ENCODE assay signal across 28 cellular contexts in the genomic region with DNA sequence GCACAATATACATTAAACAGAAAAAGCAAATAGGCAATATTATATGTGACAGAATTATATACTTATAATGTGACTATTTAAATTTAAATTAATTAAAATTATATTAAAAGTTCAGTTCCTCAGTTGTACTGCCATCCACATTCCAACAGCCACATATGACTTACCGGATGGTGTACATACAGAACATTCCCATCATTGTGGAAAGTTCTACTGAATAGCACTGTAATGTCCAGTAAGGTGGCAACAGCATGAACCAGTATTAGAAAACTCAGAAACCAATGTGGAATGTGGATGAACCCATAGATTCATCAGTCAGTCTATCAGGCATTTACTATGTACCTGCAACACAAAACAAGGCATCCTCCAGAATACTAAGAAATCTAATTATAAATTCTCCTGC. TPM values are rescaled to one million over a fixed set of nuclear protein-coding genes. Genes with fewer than 3 reads are reported as not detected.
DNase-seq lines count a peak whose midpoint lies in the region; ATAC-seq and TF ChIP-seq lines count a peak whose summit lies in the region.
"Had no signal": no experiment of that assay in that cellular context is flagged by ENCODE, and none has a peak within 500 bp of the region (broad histone marks: within the 10 kb centered on the region; RNA-seq: fewer than 3 reads in every experiment).

No MANE protein-coding gene starts in this region.

- TF ChIP-seq CTCF in breast epithelium (IDR thresholded peaks at IDR 0.05) (no peak), tibial nerve (IDR thresholded peaks at IDR 0.05) (no peak), upper lobe of right lung (IDR thresholded peaks at IDR 0.05) (no peak)

- no peak overlapping the region for H2AFZ ChIP-seq in mesenchymal stem cell (ENCODE audit: low read depth, low read length)

- H3K9me3 Mint-ChIP-seq in activated naive CD8-positive, alpha-beta T cell treated with anti-CD3 and anti-CD28 coated beads, Interleukin-2, amount 50 U/mL, for 24 hours, result no peaks in the 10 kb centered on the region
- H3K9me3 Mint-ChIP-seq in activated naive CD8-positive, alpha-beta T cell treated with anti-CD3 and anti-CD28 coated beads for 36 hours, result no peaks in the 10 kb centered on the region
- H3K9me3 Mint-ChIP-seq: activated naive CD4-positive, alpha-beta T cell treated with anti-CD3 and anti-CD28 coated beads, Interleukin-2, amount 10 ng/mL, durations not matched to agents 7 days and 5 days; activated T-cell treated with anti-CD3 and anti-CD28 coated beads, Interleukin-2, amount 50 U/mL, for 4 hours; effector memory CD8-positive, alpha-beta T cell; natural killer cell treated with Interleukin-12 subunit alpha and Interleukin-12 subunit beta and Interleukin-15 and Interleukin-18, amount 100 ng/mL, for 72 hours had no signal

- H3K27ac Mint-ChIP-seq in activated naive CD8-positive, alpha-beta T cell treated with anti-CD3 and anti-CD28 coated beads, Interleukin-2, amount 50 U/mL, for 24 hours, result peak overlapping the region; percentile 3
- no peak overlapping the region for H3K27ac Mint-ChIP-seq in activated naive CD8-positive, alpha-beta T cell treated with anti-CD3 and anti-CD28 coated beads for 36 hours
- H3K27ac Mint-ChIP-seq: activated naive CD4-positive, alpha-beta T cell treated with anti-CD3 and anti-CD28 coated beads, Interleukin-2, amount 10 ng/mL, durations not matched to agents 7 days and 5 days; natural killer cell treated with Interleukin-12 subunit alpha and Interleukin-12 subunit beta and Interleukin-15 and Interleukin-18, amount 100 ng/mL, for 72 hours had no signal

- H3K4me1 Mint-ChIP-seq in activated naive CD8-positive, alpha-beta T cell treated with anti-CD3 and anti-CD28 coated beads, Interleukin-2, amount 50 U/mL, for 24 hours, result peaks cover 34% of the 10 kb centered on the region
- peaks cover 24% of the 10 kb centered on the region for H3K4me1 Mint-ChIP-seq in activated naive CD8-positive, alpha-beta T cell treated with anti-CD3 and anti-CD28 coated beads for 36 hours

- H3K27me3 ChIP-seq in breast epithelium (no peaks in the 10 kb centered on the region), mesenchymal stem cell (ENCODE audit: control insufficient read depth in 1 of 2, insufficient read depth in 1 of 2, low read length in 2 of 2) (no peaks in the 10 kb centered on the region), tibial nerve (no peaks in the 10 kb centered on the region), upper lobe of right lung (no peaks in the 10 kb centered on the region)
- H3K27me3 ChIP-seq: esophagus squamous epithelium, ovary, testis had no signal

- intact Hi-C loops in breast epithelium (cut with DNase I; ENCODE audit: low total_unique reads), result no loop called here
- intact Hi-C loops in upper lobe of right lung (cut with DNase I), result no loop called here

- DNase-seq in activated naive CD8-positive, alpha-beta T cell treated with anti-CD3 and anti-CD28 coated beads, Interleukin-2, amount 50 U/mL, for 24 hours, result no peak
- DNase-seq in activated naive CD8-positive, alpha-beta T cell treated with anti-CD3 and anti-CD28 coated beads for 36 hours, result no peak
- DNase-seq in breast epithelium (ENCODE audit: low spot score in 2 of 2) (no peak), mesenchymal stem cell (no peak), tibial nerve (ENCODE audit: low spot score in 2 of 2) (no peak), upper lobe of right lung (no peak), kidney tubule cell (ENCODE audit: low spot score) (no peak)
- DNase-seq: 8988T; activated CD4-positive, CD25-positive, alpha-beta regulatory T cell treated with anti-CD3 and anti-CD28 coated beads, Interleukin-2, amount 50 U/mL, for 72 hours; activated naive CD4-positive, alpha-beta T cell treated with anti-CD3 and anti-CD28 coated beads, Interleukin-2, amount 10 ng/mL, durations not matched to agents 7 days and 5 days; activated T-cell treated with anti-CD3 and anti-CD28 coated beads, Interleukin-2, amount 50 U/mL, for 4 hours; aorta; cerebellar nuclear complex; DMS79; effector memory CD8-positive, alpha-beta T cell; esophagus squamous epithelium; Kasumi-1; NCI-H1048; NCI-H187 treated with DMSO at 0.1 percent for 48 hours; SHP77 treated with DMSO at 0.1 percent for 48 hours; stimulated activated CD4-positive, alpha-beta T cell treated with anti-CD3 and anti-CD28 coated beads, Interleukin-1b, Interleukin-23, amount 100 ng/mL, for 48 hours had no signal

- H3K9me3 ChIP-seq in breast epithelium, result no peaks in the 10 kb centered on the region
- no peaks in the 10 kb centered on the region for H3K9me3 ChIP-seq in mesenchymal stem cell (ENCODE audit: control insufficient read depth, low read length)
- H3K9me3 ChIP-seq in tibial nerve, result no peaks in the 10 kb centered on the region
- no peaks in the 10 kb centered on the region for H3K9me3 ChIP-seq in upper lobe of right lung
- H3K9me3 ChIP-seq: esophagus squamous epithelium, ovary, testis had no signal

- H3K4me3 ChIP-seq in breast epithelium (no peak overlapping the region), mesenchymal stem cell (ENCODE audit: insufficient read depth in 1 of 2, low read depth in 1 of 2, low read length in 2 of 2) (no peak overlapping the region), tibial nerve (no peak overlapping the region), upper lobe of right lung (no peak overlapping the region)
- H3K4me3 ChIP-seq: esophagus squamous epithelium, ovary, testis had no signal

- H3K23ac ChIP-seq in mesenchymal stem cell (ENCODE audit: low read length in 2 of 2), result no peak overlapping the region

- no peak overlapping the region for H3K4ac ChIP-seq in mesenchymal stem cell (ENCODE audit: low read depth in 1 of 2, low read length in 2 of 2)

- no peak overlapping the region for H2BK120ac ChIP-seq in mesenchymal stem cell (ENCODE audit: low read depth, low read length)

- H3K36me3 ChIP-seq in breast epithelium (no peaks in the 10 kb centered on the region), mesenchymal stem cell (ENCODE audit: control insufficient read depth in 1 of 2, insufficient read depth in 2 of 2, low read depth in 1 of 2, low read length in 2 of 2) (peaks cover 4 to 26% of the 10 kb centered on the region in 2 experiments), tibial nerve (peaks cover 0 to 23% (median 0%) of the 10 kb centered on the region in 3 donors), upper lobe of right lung (peaks cover 26% of the 10 kb centered on the region)
- H3K36me3 ChIP-seq: ovary had no signal

- H3K4me3 Mint-ChIP-seq in activated naive CD8-positive, alpha-beta T cell treated with anti-CD3 and anti-CD28 coated beads, Interleukin-2, amount 50 U/mL, for 24 hours, result no peak overlapping the region
- H3K4me3 Mint-ChIP-seq in activated naive CD8-positive, alpha-beta T cell treated with anti-CD3 and anti-CD28 coated beads for 36 hours, result no peak overlapping the region
- H3K4me3 Mint-ChIP-seq: activated naive CD4-positive, alpha-beta T cell treated with anti-CD3 and anti-CD28 coated beads, Interleukin-2, amount 10 ng/mL, durations not matched to agents 7 days and 5 days; activated T-cell treated with anti-CD3 and anti-CD28 coated beads, Interleukin-2, amount 50 U/mL, for 4 hours; effector memory CD8-positive, alpha-beta T cell; natural killer cell treated with Interleukin-12 subunit alpha and Interleukin-12 subunit beta and Interleukin-15 and Interleukin-18, amount 100 ng/mL, for 72 hours had no signal

- H3K27me3 Mint-ChIP-seq in activated naive CD8-positive, alpha-beta T cell treated with anti-CD3 and anti-CD28 coated beads, Interleukin-2, amount 50 U/mL, for 24 hours, result no peaks in the 10 kb centered on the region
- H3K27me3 Mint-ChIP-seq in activated naive CD8-positive, alpha-beta T cell treated with anti-CD3 and anti-CD28 coated beads for 36 hours, result no peaks in the 10 kb centered on the region
- H3K27me3 Mint-ChIP-seq: activated naive CD4-positive, alpha-beta T cell treated with anti-CD3 and anti-CD28 coated beads, Interleukin-2, amount 10 ng/mL, durations not matched to agents 7 days and 5 days; effector memory CD8-positive, alpha-beta T cell; natural killer cell treated with Interleukin-12 subunit alpha and Interleukin-12 subunit beta and Interleukin-15 and Interleukin-18, amount 100 ng/mL, for 72 hours had no signal

- H2AK5ac ChIP-seq in mesenchymal stem cell (ENCODE audit: low read length, severe bottlenecking), result no peak overlapping the region

- peak overlapping the region; percentile 31 for H3K9ac ChIP-seq in mesenchymal stem cell (ENCODE audit: low read length)

- WGBS in mesenchymal stem cell, result 100% methylated on average over 1 of the region's 1 CpG
- 50 to 53% methylated on average over 1 of the region's 1 CpG for WGBS in tibial nerve, 2 donors

- no peak for TF ChIP-seq POLR2A in breast epithelium (IDR thresholded peaks at IDR 0.05)
- TF ChIP-seq POLR2A in tibial nerve (IDR thresholded peaks at IDR 0.05), result no peak

- no peak for ATAC-seq in activated naive CD8-positive, alpha-beta T cell treated with anti-CD3 and anti-CD28 coated beads, Interleukin-2, amount 50 U/mL, for 24 hours
- ATAC-seq in upper lobe of right lung (no peak), HG03135 (IDR thresholded peaks at IDR 0.05; ENCODE audit: unreplicated experiment) (no peak)
- ATAC-seq: effector memory CD8-positive, alpha-beta T cell; natural killer cell treated with Interleukin-12 subunit alpha and Interleukin-12 subunit beta and Interleukin-15 and Interleukin-18, amount 100 ng/mL, for 72 hours had no signal

- H2BK15ac ChIP-seq in mesenchymal stem cell (ENCODE audit: low read depth, poor library complexity, severe bottlenecking), result no peak overlapping the region

- no peak overlapping the region for H2BK12ac ChIP-seq in mesenchymal stem cell (ENCODE audit: low read length in 2 of 2)

- no peak for TF ChIP-seq EP300 in tibial nerve (IDR thresholded peaks at IDR 0.05)

- no peak overlapping the region for H3K4me2 ChIP-seq in mesenchymal stem cell (ENCODE audit: low read length, poor library complexity, severe bottlenecking)

- H3K14ac ChIP-seq in mesenchymal stem cell (ENCODE audit: low read length in 2 of 2), result no peak overlapping the region

- peaks cover 18% of the 10 kb centered on the region for H3K79me1 ChIP-seq in mesenchymal stem cell (replicated peaks; ENCODE audit: low read length, poor library complexity, severe bottlenecking)

- H3K4me1 ChIP-seq in breast epithelium (no peaks in the 10 kb centered on the region), mesenchymal stem cell (ENCODE audit: control insufficient read depth, insufficient read depth, low read depth, low read length) (no peaks in the 10 kb centered on the region), tibial nerve (peaks cover 0 to 30% (median 4%) of the 10 kb centered on the region in 4 donors), upper lobe of right lung (no peaks in the 10 kb centered on the region)
- H3K4me1 ChIP-seq: testis had no signal

- H3K27ac ChIP-seq in breast epithelium, result peak overlapping the region; percentile 51 to 64
- no peak overlapping the region for H3K27ac ChIP-seq in mesenchymal stem cell (ENCODE audit: low read length, poor library complexity, severe bottlenecking)
- peak overlapping the region in 3 of 4 donors; percentile 37 to 76 (median 63) for H3K27ac ChIP-seq in tibial nerve
- no peak overlapping the region for H3K27ac ChIP-seq in upper lobe of right lung

- no peak overlapping the region for H4K91ac ChIP-seq in mesenchymal stem cell (ENCODE audit: low read length)

- H3K36me3 Mint-ChIP-seq in activated naive CD8-positive, alpha-beta T cell treated with anti-CD3 and anti-CD28 coated beads, Interleukin-2, amount 50 U/mL, for 24 hours (ENCODE audit: low read depth), result peaks cover 7% of the 10 kb centered on the region
- peaks cover 12% of the 10 kb centered on the region for H3K36me3 Mint-ChIP-seq in activated naive CD8-positive, alpha-beta T cell treated with anti-CD3 and anti-CD28 coated beads for 36 hours

- H3K18ac ChIP-seq in mesenchymal stem cell (ENCODE audit: low read depth in 1 of 2, low read length in 2 of 2), result no peak overlapping the region

- H2BK5ac ChIP-seq in mesenchymal stem cell (ENCODE audit: low read depth, low read length, poor library complexity, severe bottlenecking), result no peak overlapping the region

- H4K8ac ChIP-seq in mesenchymal stem cell (ENCODE audit: low read length), result no peak overlapping the region

RNA-seq across cellular contexts. Expression of a gene that starts 12.4 kb away (rescaled TPM):
- total RNA-seq in activated naive CD8-positive, alpha-beta T cell treated with anti-CD3 and anti-CD28 coated beads for 36 hours, result 1 to 10 TPM; 5.9 to 6.0 TPM
- 10 to 100 TPM; 14.6 to 28.0 (median 16.1) TPM for total RNA-seq in breast epithelium
- polyA plus RNA-seq in mesenchymal stem cell (2013, experiment 1 of 2), result 6.2 TPM
- 6.5 TPM for polyA plus RNA-seq in mesenchymal stem cell (2013, experiment 2 of 2)
- 10 to 100 TPM; 10.8 to 18.4 (median 14.7) TPM for total RNA-seq in tibial nerve
- 10.3 TPM for total RNA-seq in upper lobe of right lung

RNA-seq across cellular contexts. Expression of a gene that starts 41.2 kb away (rescaled TPM):
- not detected for total RNA-seq in activated naive CD8-positive, alpha-beta T cell treated with anti-CD3 and anti-CD28 coated beads for 36 hours
- total RNA-seq in breast epithelium, result not detected
- polyA plus RNA-seq in mesenchymal stem cell (2013, experiment 1 of 2), result not detected
- polyA plus RNA-seq in mesenchymal stem cell (2013, experiment 2 of 2), result not detected
- total RNA-seq in tibial nerve, result under 1 TPM in 1 of 4 donors, not detected in 3; 0.90 TPM
- not detected for total RNA-seq in upper lobe of right lung
- total RNA-seq: activated T-cell treated with anti-CD3 and anti-CD28 coated beads, Interleukin-2, amount 50 U/mL, for 4 hours; aorta; esophagus squamous epithelium; glomerular endothelial cell; natural killer cell treated with Interleukin-12 subunit alpha and Interleukin-12 subunit beta and Interleukin-15 and Interleukin-18, amount 100 ng/mL, for 72 hours; OCI-LY7; ovary; sciatic nerve had no signal
- polyA plus RNA-seq: aorta had no signal

Comparison
In these comparisons a context has a peak if more than half of its experiments do, and no peak if none do; other contexts are left out.
1. H3K27ac ChIP-seq: peak in breast epithelium (2 of 2) and tibial nerve (3 of 4); none in mesenchymal stem cell (single experiment) and upper lobe of right lung (single experiment).